ENCODE assay signal across 8 cellular contexts in genomic region chr20:31719644-31720485, GRCh38. TPM values are rescaled to one million over a fixed set of nuclear protein-coding genes. Genes with fewer than 3 reads are reported as not detected.
DNase-seq lines count a peak whose midpoint lies in the region; ATAC-seq, FAIRE-seq and TF ChIP-seq lines count a peak whose summit lies in the region.

No MANE protein-coding gene starts in this region.

- TF ChIP-seq RAD21 in GM12878 (IDR thresholded peaks at IDR 0.05; ENCODE audit: insufficient read depth, low read depth, low read length) = no peak

- TF ChIP-seq POLR2A in GM12878 (IDR thresholded peaks at IDR 0.05; ENCODE audit: low read depth, low read length) = no peak

- no peak for TF ChIP-seq CTCF in GM12878 (IDR thresholded peaks at IDR 0.05 in 2 of 3, conservative IDR thresholded peaks at IDR 0.05 in 1 of 3; ENCODE audit: control insufficient read depth in 2 of 3, extremely low read depth in 1 of 3, insufficient read depth in 1 of 3, low read depth in 3 of 3, low read length in 3 of 3)
- no peak for TF ChIP-seq CTCF in thoracic aorta (IDR thresholded peaks at IDR 0.05)
- no peak for TF ChIP-seq CTCF in GM10266 (IDR thresholded peaks at IDR 0.05; ENCODE audit: control insufficient read depth, insufficient read depth, low read depth, missing control alignments)

- no peak overlapping the region for H2AFZ ChIP-seq in GM12878 (ENCODE audit: control insufficient read depth, low read depth, low read length)

- peaks cover 29% of the 10 kb centered on the region for H3K4me1 ChIP-seq in GM12878 (ENCODE audit: control insufficient read depth, insufficient read depth, low read length)
- peaks cover 41 to 46% of the 10 kb centered on the region in 2 donors for H3K4me1 ChIP-seq in thoracic aorta (ENCODE audit: control insufficient read depth in 1 of 2, low read depth in 2 of 2)

- H3K27ac ChIP-seq in GM12878 (ENCODE audit: control insufficient read depth, insufficient read depth) (peak overlapping the region; percentile 93), thoracic aorta (peak overlapping the region; percentile 98)

- H3K9ac ChIP-seq in GM12878 (ENCODE audit: control insufficient read depth, insufficient read depth, low read length) = peak overlapping the region; percentile 18

- no peaks in the 10 kb centered on the region for H3K27me3 ChIP-seq in GM12878 (replicated peaks in 1 of 2; ENCODE audit: control insufficient read depth in 2 of 2, insufficient read depth in 2 of 2, low read length in 1 of 2)
- H3K27me3 ChIP-seq in thoracic aorta (replicated peaks; ENCODE audit: insufficient read depth) = no peaks in the 10 kb centered on the region

- CTCF ChIA-PET in GM12878 (lab: Yijun Ruan, JAX) = interaction anchor here (0.6 to 12.7 kb wide), 9 partner anchors 18 to 157 kb away, joined by 3 to 531 read pairs (median 15); no protein-coding TSS in a partner anchor

- H3K9me3 ChIP-seq in GM12878 (replicated peaks; ENCODE audit: control insufficient read depth, insufficient read depth, low read length) = no peaks in the 10 kb centered on the region
- no peaks in the 10 kb centered on the region for H3K9me3 ChIP-seq in thoracic aorta

- peaks cover 76% of the 10 kb centered on the region for H3K79me2 ChIP-seq in GM12878 (ENCODE audit: control insufficient read depth, insufficient read depth, low read length)

- DNase-seq in COR-L47 (lab: John Stamatoyannopoulos, UW) = peak; percentile 43
- DNase-seq in M059J (ENCODE audit: low read depth) = peak; percentile 72
- DNase-seq in GM12878 (ENCODE audit: low read depth, low spot score) = no peak
- DNase-seq in left lobe of liver (ENCODE audit: low spot score) = peak; percentile 58
- no peak for DNase-seq in thoracic aorta (ENCODE audit: low spot score)
- no peak for DNase-seq in GM10266 (ENCODE audit: extremely low spot score)
- DNase-seq in cerebellar nuclear complex (lab: John Stamatoyannopoulos, UW) = no peak

- FAIRE-seq in GM12878 (lab: Jason Lieb, UNC) = no peak

- BruUV-seq in GM12878 (replicated peaks; lab: Mats Ljungman, UMichigan) = no TSS peak

- RAD21 ChIA-PET in GM12878 (lab: Charles Lee; ENCODE audit: unreplicated experiment) = interaction anchor here (0.8 to 8.8 kb wide), 14 partner anchors 8 to 107 kb away, joined by 3 to 428 read pairs (median 6); no protein-coding TSS in a partner anchor

- in situ Hi-C loops in GM12878 (cut with MboI) = loop anchor here (5.0 kb wide), 1 partner anchor 58 kb away; no protein-coding TSS in a partner anchor

- 45% methylated on average over 2 of the region's 2 CpGs for WGBS in GM12878 (ENCODE audit: insufficient coverage, insufficient replicate concordance, low lambda C conversion rate, missing lambda C conversion rate)

- SMC1A ChIA-PET in GM12878 (lab: Charles Lee; ENCODE audit: uncharacterized antibody, unreplicated experiment) = interaction anchor here (1.0 to 10.6 kb wide), 11 partner anchors 8 to 108 kb away, joined by 3 to 321 read pairs (median 8); no protein-coding TSS in a partner anchor

- H3K36me3 ChIP-seq in GM12878 (ENCODE audit: control insufficient read depth in 2 of 2, insufficient read depth in 2 of 2, low read length in 1 of 2) (peaks cover 0 to 4% of the 10 kb centered on the region in 2 experiments; a peak in 1 of 4 replicates), thoracic aorta (no peaks in the 10 kb centered on the region)

- peak overlapping the region; percentile 77 for H3K4me3 ChIP-seq in GM12878
- peak overlapping the region; percentile 93 for H3K4me3 ChIP-seq in thoracic aorta

- ATAC-seq in GM12878 (no peak), left lobe of liver (peak; percentile 15), thoracic aorta (ENCODE audit: insufficient number of reproducible peaks, low FRiP score, low read depth) (no peak), HG03342 (IDR thresholded peaks at IDR 0.05; ENCODE audit: unreplicated experiment) (no peak)

- TF ChIP-seq EP300 in GM12878 (IDR thresholded peaks at IDR 0.05; ENCODE audit: borderline replicate concordance in 1 of 2, control insufficient read depth in 1 of 2, low read depth in 2 of 2, low read length in 2 of 2) = no peak

- POLR2A ChIA-PET in GM12878 (lab: Charles Lee) = interaction anchor here (0.6 to 6.1 kb wide), 10 partner anchors 9 to 946 kb away, joined by 3 to 72 read pairs (median 15); no protein-coding TSS in a partner anchor

- H4K20me1 ChIP-seq in GM12878 (ENCODE audit: control insufficient read depth, insufficient read depth) = no peaks in the 10 kb centered on the region

- intact Hi-C loops in GM12878 (cut with micrococcal nuclease; ENCODE audit: unreplicated experiment) = loop anchor here (5.0 kb wide), 2 partner anchors 158 to 203 kb away; no protein-coding TSS in a partner anchor

- H3K4me2 ChIP-seq in GM12878 (ENCODE audit: control insufficient read depth, insufficient read depth) = peak overlapping the region; percentile 85

TF ChIP-seq in GM12878, 131 proteins besides CTCF, POLR2A, EP300 and RAD21 (continues in another document):
- no peak for TF ChIP-seq NKRF (conservative IDR thresholded peaks at IDR 0.05)
- TF ChIP-seq ETV6 (conservative IDR thresholded peaks at IDR 0.05 in 1 of 2, IDR thresholded peaks at IDR 0.05 in 1 of 2; ENCODE audit: borderline replicate concordance in 1 of 2, low read depth in 1 of 2) = no peak
- TF ChIP-seq CBX3 (IDR thresholded peaks at IDR 0.05; ENCODE audit: borderline replicate concordance, low read depth) = no peak
- no peak for TF ChIP-seq ATF2 (IDR thresholded peaks at IDR 0.05; ENCODE audit: low read length)

RNA-seq across cellular contexts. Expression of gene BCL2L1, which starts 2.8 kb away (rescaled TPM):
- 108 and 117 TPM in 2 replicates for total RNA-seq in M059J (2014; rRNA removed; shearing (Covaris generic))
- 61.4 and 67.7 TPM in 2 replicates for total RNA-seq in GM12878 (2013; cell fraction: nucleolus; rRNA removed)
- total RNA-seq in GM12878 (2014; rRNA removed) (61.7 and 67.5 TPM in 2 replicates), GM12878 (2014; rRNA removed; fragmentation: Illumina TruSeq; extraction: Trizol) (38.6 and 39.0 TPM in 2 replicates), GM12878 (2021) (55.1 and 60.0 TPM in 2 replicates), left lobe of liver (35.0 TPM), thoracic aorta (100 to 1,000 TPM; 137 to 187 TPM)
- 13.0 TPM for polyA plus RNA-seq in GM12878 (2011; ENCODE audit: low read depth)
- polyA plus RNA-seq in GM12878 (2011; rRNA removed) (34.0 and 48.0 TPM in 2 replicates), GM12878 (2014; fragmentation: Illumina TruSeq; extraction: Trizol) (45.0 and 59.3 TPM in 2 replicates), GM12878 (2014; fragmentation: Nextera tagmentation; extraction: Ambion mirVana) (1 to 10 TPM in 1 of 2 experiments, under 1 TPM in 1; 0.63 to 3.4 TPM), GM12878 (2014; rRNA removed) (64.1 and 67.7 TPM in 2 replicates), GM12878 (2016; fragmentation: Nextera tagmentation; extraction: Ambion mirVana) (10 to 100 TPM; 36.1 to 39.3 TPM)
- polyA plus RNA-seq in GM12878 (2011; cell fraction: cytosol; rRNA removed) = 40.9 and 48.0 TPM in 2 replicates
- 27.0 and 32.1 TPM in 2 replicates for polyA plus RNA-seq in GM12878 (2011; cell fraction: nucleus; rRNA removed)
- 22.9 and 26.3 TPM in 2 replicates for polyA plus RNA-seq in GM12878 (2012)
- 28.4 and 43.1 TPM in 2 replicates for polyA minus RNA-seq in GM12878 (2011; rRNA and poly(A)+ RNA removed)
- 10.7 and 12.1 TPM in 2 replicates for polyA minus RNA-seq in GM12878 (2011; cell fraction: cytosol; rRNA and poly(A)+ RNA removed)
- polyA minus RNA-seq in GM12878 (2011; cell fraction: nucleus; rRNA and poly(A)+ RNA removed) = 28.4 and 41.5 TPM in 2 replicates

RNA-seq across cellular contexts. Expression of gene TPX2, which starts 19.2 kb away (rescaled TPM):
- total RNA-seq in M059J (2014; rRNA removed; shearing (Covaris generic)) = 204 and 319 TPM in 2 replicates
- total RNA-seq in GM12878 (2013; cell fraction: nucleolus; rRNA removed) = 35.7 and 36.7 TPM in 2 replicates
- total RNA-seq in GM12878 (2014; rRNA removed) (84.4 and 96.5 TPM in 2 replicates), GM12878 (2014; rRNA removed; fragmentation: Illumina TruSeq; extraction: Trizol) (88.6 and 93.6 TPM in 2 replicates), GM12878 (2021) (101 and 104 TPM in 2 replicates), left lobe of liver (2.0 TPM), thoracic aorta (1 to 10 TPM; 1.5 TPM)
- 38.3 TPM for polyA plus RNA-seq in GM12878 (2011; ENCODE audit: low read depth)
- polyA plus RNA-seq in GM12878 (2011; rRNA removed) (68.5 and 73.4 TPM in 2 replicates), GM12878 (2014; fragmentation: Illumina TruSeq; extraction: Trizol) (144 and 168 TPM in 2 replicates), GM12878 (2014; fragmentation: Nextera tagmentation; extraction: Ambion mirVana) (10 to 100 TPM; 29.7 to 40.7 TPM), GM12878 (2014; rRNA removed) (61.7 and 62.9 TPM in 2 replicates), GM12878 (2016; fragmentation: Nextera tagmentation; extraction: Ambion mirVana) (100 to 1,000 TPM; 120 to 123 TPM)
- 28.5 and 39.2 TPM in 2 replicates for polyA plus RNA-seq in GM12878 (2011; cell fraction: cytosol; rRNA removed)
- polyA plus RNA-seq in GM12878 (2011; cell fraction: nucleus; rRNA removed) = 284 and 348 TPM in 2 replicates
- polyA plus RNA-seq in GM12878 (2012) = 45.1 and 52.6 TPM in 2 replicates
- 49.3 and 54.1 TPM in 2 replicates for polyA minus RNA-seq in GM12878 (2011; rRNA and poly(A)+ RNA removed)
- 19.1 and 20.0 TPM in 2 replicates for polyA minus RNA-seq in GM12878 (2011; cell fraction: cytosol; rRNA and poly(A)+ RNA removed)
- polyA minus RNA-seq in GM12878 (2011; cell fraction: nucleus; rRNA and poly(A)+ RNA removed) = 79.5 and 103 TPM in 2 replicates

Comparison
In these comparisons a context has a peak if more than half of its experiments do, and no peak if none do; other contexts are left out.
1. DNase-seq: peak in COR-L47 (single experiment), M059J (single experiment) and left lobe of liver (single experiment); none in GM12878 (single experiment), thoracic aorta (single experiment), GM10266 (single experiment) and cerebellar nuclear complex (0 of 2).
2. RNA of gene TPX2, which starts 19.2 kb away (total RNA-seq): 204 to 319 TPM in M059J and 35.7 to 104 TPM in GM12878; 2.0 TPM in left lobe of liver (single experiment) and 1.5 TPM in thoracic aorta; every median in the first group is over 10 times any median in the second.